19 cellular contexts compared by ENCODE assay signal in the genomic region with DNA sequence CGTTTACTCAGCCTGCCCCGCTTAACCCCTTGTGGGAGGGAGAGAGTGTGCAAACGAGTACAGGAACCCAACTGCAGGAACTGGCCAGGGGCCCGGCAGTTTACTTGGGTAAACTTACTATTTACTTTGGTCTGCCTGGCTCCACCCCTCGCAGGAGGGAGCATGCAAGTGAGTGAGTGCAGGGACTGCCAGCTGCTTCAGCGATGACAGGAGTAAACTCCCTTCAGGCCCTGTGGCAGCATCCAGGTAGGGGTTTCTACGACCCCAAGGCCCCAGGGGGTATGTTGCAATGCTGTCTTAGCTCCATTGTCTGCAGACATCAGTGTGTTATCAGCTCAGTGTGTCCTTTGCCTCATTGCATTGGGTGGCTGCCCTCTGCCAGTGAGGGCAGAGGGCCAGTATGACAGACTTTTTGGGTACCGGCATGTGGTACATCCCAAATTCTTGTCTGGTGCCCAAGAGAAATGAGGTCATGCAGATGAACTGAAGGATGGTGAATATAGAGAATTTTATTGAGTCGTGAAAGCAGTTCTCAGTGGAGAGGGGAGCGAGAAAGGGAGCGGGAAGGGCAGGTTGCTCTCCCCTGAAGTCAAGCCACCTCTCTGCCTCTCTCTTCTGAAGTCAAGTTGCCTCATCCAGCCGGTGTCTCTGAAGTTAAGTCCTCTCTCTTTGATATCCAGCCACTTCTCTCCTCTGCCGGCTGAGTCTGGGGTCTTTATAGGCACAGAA.
DNase-seq lines count a peak whose midpoint lies in the region; ATAC-seq and TF ChIP-seq lines count a peak whose summit lies in the region.
"Had no signal": no experiment of that assay in that cellular context is flagged by ENCODE, and none has a peak within 500 bp of the region (broad histone marks: within the 10 kb centered on the region; RNA-seq: fewer than 3 reads in every experiment).

No MANE protein-coding gene starts in this region.

- WGBS in IMR-90 (ENCODE audit: extremely low coverage in 2 of 2, insufficient read length in 1 of 2), 2 experiments: 87% methylated on average over 3 of the region's 13 CpGs; no CpG with 5 or more reads in 1 of the 2 experiments
- WGBS in endodermal cell (ENCODE audit: insufficient coverage in 1 of 2, insufficient read length in 1 of 2), 2 experiments: 74 to 90% methylated on average over 7 to 13 of the region's 13 CpGs

- H2BK20ac ChIP-seq in IMR-90 (ENCODE audit: low read depth, low read length): no peak overlapping the region

- H3K14ac ChIP-seq in IMR-90 (replicated peaks; ENCODE audit: low read depth, low read length): no peak overlapping the region

- intact Hi-C loops in Calu3 (cut with micrococcal nuclease; ENCODE audit: unreplicated experiment): no loop called here
- intact Hi-C loops in IMR-90 (cut with micrococcal nuclease): no loop called here
- intact Hi-C loops in mucosa of descending colon (cut with DNase I, micrococcal nuclease): no loop called here

- peaks cover 4% of the 10 kb centered on the region in 2 experiments; a peak in 1 of 4 replicates for H3K79me1 ChIP-seq in IMR-90 (ENCODE audit: low read depth in 1 of 2, low read length in 2 of 2)

- H3K9me3 Mint-ChIP-seq in Calu3 (ENCODE audit: low read depth, unreplicated experiment) (no peaks in the 10 kb centered on the region), endodermal cell (no peaks in the 10 kb centered on the region)
- H3K9me3 Mint-ChIP-seq: activated CD8-positive, alpha-beta T cell treated with anti-CD3 and anti-CD28 coated beads for 36 hours; immature natural killer cell had no signal

- TF ChIP-seq POLR2A in IMR-90 (IDR thresholded peaks at IDR 0.05; ENCODE audit: low read depth, low read length): no peak

- no peak for TF ChIP-seq RAD21 in IMR-90 (IDR thresholded peaks at IDR 0.05; ENCODE audit: low read length)

- H3K23ac ChIP-seq in IMR-90 (ENCODE audit: low read depth, low read length): no peak overlapping the region

- no peaks in the 10 kb centered on the region for H3K9me1 ChIP-seq in IMR-90 (ENCODE audit: insufficient read depth, low read length)

- H3K4me1 Mint-ChIP-seq in Calu3 (ENCODE audit: low read depth, unreplicated experiment): peaks cover 8% of the 10 kb centered on the region
- H3K4me1 Mint-ChIP-seq in endodermal cell: peaks cover 13% of the 10 kb centered on the region
- H3K4me1 Mint-ChIP-seq: immature natural killer cell had no signal

- H2BK5ac ChIP-seq in IMR-90 (ENCODE audit: low read depth, low read length, poor library complexity, severe bottlenecking): no peak overlapping the region

- H3K36me3 Mint-ChIP-seq in Calu3 (ENCODE audit: insufficient read depth, unreplicated experiment): no peaks in the 10 kb centered on the region
- no peaks in the 10 kb centered on the region for H3K36me3 Mint-ChIP-seq in endodermal cell (ENCODE audit: low read depth)

- H4K91ac ChIP-seq in IMR-90 (ENCODE audit: insufficient read depth, low read depth, low read length): no peak overlapping the region

- peak overlapping the region; percentile 42 for H2AK9ac ChIP-seq in IMR-90 (replicated peaks; ENCODE audit: low read depth, low read length, poor library complexity)

- H3K56ac ChIP-seq in IMR-90 (ENCODE audit: extremely low read depth, insufficient read depth, low read length): no peak overlapping the region

- TF ChIP-seq CTCF in Calu3 (IDR thresholded peaks at IDR 0.05; ENCODE audit: unreplicated experiment): no peak
- TF ChIP-seq CTCF in IMR-90 (conservative IDR thresholded peaks at IDR 0.05; ENCODE audit: low read depth, low read length): no peak
- no peak for TF ChIP-seq CTCF in endodermal cell (conservative IDR thresholded peaks at IDR 0.05)
- no peak for TF ChIP-seq CTCF in mucosa of descending colon (IDR thresholded peaks at IDR 0.05)
- no peak for TF ChIP-seq CTCF in GM13976 (IDR thresholded peaks at IDR 0.05; ENCODE audit: borderline replicate concordance, control extremely low read depth, extremely low read depth, insufficient read depth, missing control alignments)

- H3K27ac Mint-ChIP-seq in Calu3 (ENCODE audit: unreplicated experiment) (no peak overlapping the region), endodermal cell (no peak overlapping the region)
- H3K27ac Mint-ChIP-seq: activated CD8-positive, alpha-beta T cell treated with anti-CD3 and anti-CD28 coated beads for 36 hours; B cell; immature natural killer cell had no signal

- H2AK5ac ChIP-seq in IMR-90 (ENCODE audit: low read depth, low read length): no peak overlapping the region

- no peak overlapping the region for H3K18ac ChIP-seq in IMR-90 (ENCODE audit: low read depth, low read length)

- dilution Hi-C loops in IMR-90 (cut with HindIII; ENCODE audit: low sequenced_read_pairs, unreplicated experiment): no loop called here

- no TSS peak for BruUV-seq in Calu3 (replicated peaks; lab: Mats Ljungman, UMichigan)
- BruUV-seq in IMR-90 (replicated peaks; lab: Mats Ljungman, UMichigan): no TSS peak

- H3K9ac ChIP-seq in IMR-90 (ENCODE audit: low read depth, low read length) (no peak overlapping the region), endodermal cell (ENCODE audit: extremely low read depth, low read length, poor library complexity, severe bottlenecking) (no peak overlapping the region)

- H3K36me3 ChIP-seq in IMR-90 (ENCODE audit: control insufficient read depth, insufficient read depth, low read length): no peaks in the 10 kb centered on the region
- H3K36me3 ChIP-seq in endodermal cell (ENCODE audit: control insufficient read depth, insufficient read depth, low read length): no peaks in the 10 kb centered on the region
- no peaks in the 10 kb centered on the region for H3K36me3 ChIP-seq in mucosa of descending colon (ENCODE audit: low read depth)
- H3K36me3 ChIP-seq: tibial artery had no signal

- H3K27me3 Mint-ChIP-seq in Calu3 (ENCODE audit: unreplicated experiment) (no peaks in the 10 kb centered on the region), endodermal cell (ENCODE audit: insufficient read depth) (no peaks in the 10 kb centered on the region)
- H3K27me3 Mint-ChIP-seq: activated CD8-positive, alpha-beta T cell treated with anti-CD3 and anti-CD28 coated beads for 36 hours; B cell had no signal

- H3K4ac ChIP-seq in IMR-90 (ENCODE audit: low read depth, low read length): no peak overlapping the region

- H3K9me3 ChIP-seq in IMR-90 (ENCODE audit: control insufficient read depth, insufficient read depth, low read length): no peaks in the 10 kb centered on the region
- peaks cover 16% of the 10 kb centered on the region for H3K9me3 ChIP-seq in endodermal cell (ENCODE audit: control insufficient read depth, low read length)
- no peaks in the 10 kb centered on the region for H3K9me3 ChIP-seq in mucosa of descending colon
- H3K9me3 ChIP-seq: tibial artery had no signal

- H3K4me3 ChIP-seq in IMR-90 (ENCODE audit: insufficient read depth, low read depth, low read length) (no peak overlapping the region), endodermal cell (ENCODE audit: low read length) (no peak overlapping the region), mucosa of descending colon (no peak overlapping the region)
- H3K4me3 ChIP-seq: K562, tibial artery had no signal

- ATAC-seq in IMR-90 (ENCODE audit: low read depth): no peak
- peak; percentile 99 for ATAC-seq in mucosa of descending colon
- no peak for ATAC-seq in GM18867 (IDR thresholded peaks at IDR 0.05; ENCODE audit: unreplicated experiment)
- ATAC-seq: activated CD8-positive, alpha-beta T cell treated with anti-CD3 and anti-CD28 coated beads for 36 hours; K562 had no signal

- H3K27ac ChIP-seq in IMR-90 (ENCODE audit: insufficient read depth, low read length) (no peak overlapping the region), endodermal cell (ENCODE audit: low read depth, low read length) (no peak overlapping the region)
- H3K27ac ChIP-seq: tibial artery had no signal

- DNase-seq in Calu3 (peak; percentile 45), IMR-90 (no peak), endodermal cell (peak; percentile 84), mucosa of descending colon (peak; percentile 69 to 75 (median 70)), NCI-H345 treated with DMSO at 0.1 percent for 48 hours (lab: John Stamatoyannopoulos, UW; ENCODE audit: unreplicated experiment) (no peak), GM13976 (ENCODE audit: low spot score) (no peak), H4 (ENCODE audit: low spot score) (no peak)
- DNase-seq: activated CD8-positive, alpha-beta T cell treated with anti-CD3 and anti-CD28 coated beads for 36 hours; activated effector memory CD4-positive, alpha-beta T cell treated with anti-CD3 and anti-CD28 coated beads, Interleukin-2, amount 50 U/mL, for 16 hours; DND-41; effector CD8-positive, alpha-beta T cell; immature natural killer cell; NCI-H1436; NCI-H82; T-helper 9 cell; tibial artery had no signal

- H2AFZ ChIP-seq in IMR-90 (replicated peaks; ENCODE audit: low read length, poor library complexity): no peak overlapping the region

- H2BK15ac ChIP-seq in IMR-90 (ENCODE audit: low read depth, low read length): no peak overlapping the region

- CTCF ChIA-PET in Calu3 (lab: Charles Lee): interaction anchor here (0.6 kb wide), 1 partner anchor 271 kb away, joined by 3 read pairs; no protein-coding TSS in a partner anchor
- CTCF ChIA-PET in IMR-90 (lab: Yijun Ruan, JAX): no interaction called here

- H3K4me2 ChIP-seq in IMR-90 (ENCODE audit: low read depth, low read length): no peak overlapping the region

- no peak overlapping the region for H4K5ac ChIP-seq in IMR-90 (ENCODE audit: low read depth, low read length)

- POLR2A ChIA-PET in IMR-90 (lab: Charles Lee; ENCODE audit: unreplicated experiment): no interaction called here

- H3K4me3 Mint-ChIP-seq in Calu3 (ENCODE audit: low read depth, unreplicated experiment) (no peak overlapping the region), endodermal cell (peak overlapping the region; percentile 15)
- H3K4me3 Mint-ChIP-seq: activated CD8-positive, alpha-beta T cell treated with anti-CD3 and anti-CD28 coated beads for 36 hours; B cell; immature natural killer cell had no signal

- no peak overlapping the region for H4K8ac ChIP-seq in IMR-90 (ENCODE audit: low read depth in 2 of 2, low read length in 2 of 2)

- no peaks in the 10 kb centered on the region for H4K20me1 ChIP-seq in IMR-90 (ENCODE audit: insufficient read depth, low read length)

- in situ Hi-C loops in IMR-90 (cut with MboI; ENCODE audit: low sequenced_read_pairs) (no loop called here), GM13976 (cut with MboI; ENCODE audit: low sequenced_read_pairs, unreplicated experiment) (no loop called here)

- H2BK120ac ChIP-seq in IMR-90 (ENCODE audit: low read depth, low read length): no peak overlapping the region

- H3K4me1 ChIP-seq in IMR-90 (ENCODE audit: control insufficient read depth, insufficient read depth, low read length) (0 out of 2 replicates have a peak, but pooled peaks cover 1% of the 10 kb centered on the region), endodermal cell (ENCODE audit: control insufficient read depth, insufficient read depth, low read length) (peaks cover 5% of the 10 kb centered on the region), mucosa of descending colon (ENCODE audit: low read depth) (peaks cover 4% of the 10 kb centered on the region)

- no peaks in the 10 kb centered on the region for H3K27me3 ChIP-seq in IMR-90 (ENCODE audit: control insufficient read depth, insufficient read depth, low read length)
- no peaks in the 10 kb centered on the region for H3K27me3 ChIP-seq in endodermal cell (ENCODE audit: control insufficient read depth, insufficient read depth, low read length, poor library complexity, severe bottlenecking)
- H3K27me3 ChIP-seq: tibial artery had no signal

TF ChIP-seq in IMR-90, 13 proteins besides CTCF, POLR2A, EP300 and RAD21 (continues in another document):
- no peak for TF ChIP-seq RCOR1 (IDR thresholded peaks at IDR 0.05; ENCODE audit: insufficient replicate concordance, low read length)

Comparison
In these comparisons a context has a peak if more than half of its experiments do, and no peak if none do; other contexts are left out.
1. DNase-seq: peak in Calu3 (single experiment), endodermal cell (single experiment) and mucosa of descending colon (3 of 3); none in IMR-90 (single experiment), NCI-H345 treated with DMSO at 0.1 percent for 48 hours (single experiment), GM13976 (single experiment) and H4 (single experiment).